In genomic region chr14:78970677-78971076, GRCh38 we compare ENCODE assay signal across 19 cellular contexts.
DNase-seq lines count a peak whose midpoint lies in the region; ATAC-seq and TF ChIP-seq lines count a peak whose summit lies in the region.
"Had no signal": no experiment of that assay in that cellular context is flagged by ENCODE, and none has a peak within 500 bp of the region (broad histone marks: within the 10 kb centered on the region; RNA-seq: fewer than 3 reads in every experiment).

No MANE protein-coding gene starts in this region.

- H3K9me2 ChIP-seq in neural cell (ENCODE audit: insufficient read depth, low read length), result no peaks in the 10 kb centered on the region

- H3K27ac ChIP-seq in HEK293 (ENCODE audit: extremely low read depth, low read depth, low read length), result no peak overlapping the region
- peak overlapping the region; percentile 74 for H3K27ac ChIP-seq in neural cell (ENCODE audit: low read length)
- no peak overlapping the region for H3K27ac ChIP-seq in RWPE1
- H3K27ac ChIP-seq: KMS-11, psoas muscle had no signal

- POLR2A ChIA-PET in HEK293 (lab: Yijun Ruan, JAX), result no interaction called here
- POLR2A ChIA-PET in RWPE1 (lab: Yijun Ruan, JAX; ENCODE audit: low non-redundant PET), result no interaction called here

- TF ChIP-seq EP300 in neural cell (conservative IDR thresholded peaks at IDR 0.05; ENCODE audit: poor library complexity, severe bottlenecking), result peak; percentile 70

- no peak for ATAC-seq in GM18907 (IDR thresholded peaks at IDR 0.05; ENCODE audit: unreplicated experiment)
- ATAC-seq: effector memory CD8-positive, alpha-beta T cell; natural killer cell; psoas muscle had no signal

- H3K9me3 ChIP-seq in HEK293 (ENCODE audit: control insufficient read depth, insufficient read depth, low read depth, low read length), result no peaks in the 10 kb centered on the region
- no peaks in the 10 kb centered on the region for H3K9me3 ChIP-seq in neural cell (ENCODE audit: low read length)
- H3K9me3 ChIP-seq: psoas muscle, spleen, thoracic aorta had no signal

- peak; percentile 79 to 81 for DNase-seq in NCI-H187 (lab: John Stamatoyannopoulos, UW)
- DNase-seq in NCI-H748 treated with DMSO at 0.1 percent for 48 hours (lab: John Stamatoyannopoulos, UW), result peak; percentile 95
- no peak for DNase-seq in RWPE1 (ENCODE audit: low spot score)
- no peak for DNase-seq in NCI-H526 treated with DMSO at 0.1 percent for 48 hours (lab: John Stamatoyannopoulos, UW)
- DNase-seq: activated CD4-positive, CD25-positive, alpha-beta regulatory T cell; amygdala; DMS53; effector memory CD8-positive, alpha-beta T cell; mesendoderm; natural killer cell; NCI-H1694 treated with DMSO at 0.1 percent for 48 hours; psoas muscle; SHP77; spleen had no signal

- no peaks in the 10 kb centered on the region for H4K20me1 ChIP-seq in neural cell (ENCODE audit: insufficient read depth)

- CTCF ChIA-PET in HEK293 (lab: Yijun Ruan, JAX), result interaction anchor here (0.6 kb wide), 1 partner anchor 180 kb away, joined by 3 read pairs; no protein-coding TSS in a partner anchor
- CTCF ChIA-PET in RWPE1 (lab: Yijun Ruan, JAX), result no interaction called here

- H3K4me1 ChIP-seq in HEK293 (ENCODE audit: control insufficient read depth, insufficient read depth, low read length), result no peaks in the 10 kb centered on the region
- H3K4me1 ChIP-seq: psoas muscle had no signal

- TF ChIP-seq CTCF in HEK293 (tag by site-specific recombination; IDR thresholded peaks at IDR 0.05), result no peak
- peak; percentile 10 for TF ChIP-seq CTCF in neural cell (IDR thresholded peaks at IDR 0.05; ENCODE audit: poor library complexity, severe bottlenecking)
- no peak for TF ChIP-seq CTCF in RWPE1 (conservative IDR thresholded peaks at IDR 0.05; ENCODE audit: low read depth)

- no peak overlapping the region for H3K9ac ChIP-seq in neural cell (ENCODE audit: low read length)
- H3K9ac ChIP-seq: KMS-11 had no signal

- no peaks in the 10 kb centered on the region for H3K36me3 ChIP-seq in HEK293 (ENCODE audit: control insufficient read depth in 2 of 2, insufficient read depth in 1 of 2, low read length in 2 of 2)
- no peaks in the 10 kb centered on the region for H3K36me3 ChIP-seq in neural cell (ENCODE audit: insufficient read depth, low read length)
- H3K36me3 ChIP-seq: spleen, thoracic aorta had no signal

- TF ChIP-seq RAD21 in neural cell (conservative IDR thresholded peaks at IDR 0.05), result peak; percentile 21

- no peaks in the 10 kb centered on the region for H3K79me2 ChIP-seq in neural cell (replicated peaks; ENCODE audit: insufficient read depth, low read length)

- peak overlapping the region; percentile 28 for H3K4me2 ChIP-seq in neural cell (ENCODE audit: low read length)
- H3K4me2 ChIP-seq: KMS-11 had no signal

- H3K27me3 ChIP-seq in neural cell (ENCODE audit: insufficient read depth, low read depth, low read length), result no peaks in the 10 kb centered on the region
- H3K27me3 ChIP-seq: spleen had no signal

- peaks cover 3% of the 10 kb centered on the region for H3F3A ChIP-seq in neural cell (ENCODE audit: insufficient read depth, low read length, poor library complexity, severe bottlenecking)

- H3K4me3 ChIP-seq in HEK293 (ENCODE audit: low read depth, low read length), result no peak overlapping the region
- H3K4me3 ChIP-seq in neural cell (ENCODE audit: low read length), result no peak overlapping the region
- H3K4me3 ChIP-seq: psoas muscle, spleen, thoracic aorta had no signal

- H2AFZ ChIP-seq in neural cell (ENCODE audit: low read depth, low read length), result no peak overlapping the region

TF ChIP-seq in HEK293, 187 proteins besides CTCF, POLR2A, EP300 and RAD21:
- TF ChIP-seq MYNN (tag by site-specific recombination; IDR thresholded peaks at IDR 0.05; ENCODE audit: borderline replicate concordance), result no peak
- peak; percentile 36; the same call in 1 of the 2 replicates for TF ChIP-seq ZIC2 (tag by site-specific recombination; IDR thresholded peaks at IDR 0.05)
TF ChIP-seq in HEK293: peak in this region for 1.

TF ChIP-seq in neural cell, 6 proteins besides CTCF, POLR2A, EP300 and RAD21:
- TF ChIP-seq SMC3 (conservative IDR thresholded peaks at IDR 0.05; ENCODE audit: poor library complexity) (no peak), REST (IDR thresholded peaks at IDR 0.05; ENCODE audit: borderline replicate concordance) (peak; percentile 91), TAF1 (IDR thresholded peaks at IDR 0.05; ENCODE audit: low read depth) (no peak), EZH2 (IDR thresholded peaks at IDR 0.05; ENCODE audit: borderline replicate concordance, insufficient read depth, low read length, poor library complexity, severe bottlenecking) (no peak), POLR2AphosphoS5 (IDR thresholded peaks at IDR 0.05) (peak; percentile 86), MXI1 (conservative IDR thresholded peaks at IDR 0.05; ENCODE audit: poor library complexity, severe bottlenecking) (no peak)

Comparison
In these comparisons a context has a peak if more than half of its experiments do, and no peak if none do; other contexts are left out.
1. DNase-seq: peak in NCI-H187 (2 of 2) and NCI-H748 treated with DMSO at 0.1 percent for 48 hours (single experiment); none in RWPE1 (single experiment) and NCI-H526 treated with DMSO at 0.1 percent for 48 hours (single experiment).